In the genomic region with DNA sequence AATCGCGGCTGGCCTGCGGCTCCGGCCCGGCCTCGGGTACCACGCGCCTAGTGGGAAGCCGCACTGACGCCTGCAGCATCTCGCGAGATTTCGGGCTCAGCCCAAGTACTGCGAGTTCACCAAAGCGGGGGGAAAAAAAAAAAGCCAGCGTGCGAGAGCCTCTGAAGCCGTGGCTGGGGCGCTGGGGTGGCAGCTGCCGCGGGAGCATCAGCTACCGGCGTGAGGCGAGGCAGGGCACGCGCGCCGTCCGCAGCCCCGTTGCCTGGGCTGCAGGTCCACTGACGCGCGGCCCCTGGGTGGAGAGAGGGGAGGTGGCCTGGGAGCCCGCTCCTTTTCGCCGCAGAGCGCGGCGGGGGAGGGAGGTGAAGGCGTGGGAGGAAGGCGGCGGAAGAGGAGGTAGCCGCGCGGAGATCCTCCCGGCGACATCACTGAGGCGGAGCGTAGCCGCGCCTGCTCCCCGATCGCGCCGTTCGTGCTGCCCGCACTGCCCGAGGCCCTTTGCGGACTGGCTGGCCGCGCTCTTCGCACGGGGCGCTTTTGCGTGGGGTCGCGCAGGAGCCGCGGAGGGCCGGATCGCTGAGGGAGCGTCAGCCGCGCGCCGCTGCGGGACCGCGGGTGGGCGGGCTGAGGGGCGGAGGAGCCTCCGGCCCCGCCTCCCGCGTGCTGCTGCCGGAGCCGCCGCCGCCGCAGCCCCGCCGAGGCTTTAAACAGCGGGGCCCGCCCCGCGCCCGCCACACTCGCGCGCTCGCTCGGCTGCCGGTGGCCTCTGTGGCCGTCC, we compare ENCODE assay signal across 1 cellular context.
TF ChIP-seq lines count a peak whose summit lies in the region.

A gene (plus strand): TSS at position 734 of the 778 bp plus-strand sequence. CDS start 189 bp downstream, outside the sequence.

TF ChIP-seq in K562, 482 proteins besides CTCF, POLR2A, EP300 and RAD21 (continued from another document and continues in another):
- TF ChIP-seq, protein P1, sequence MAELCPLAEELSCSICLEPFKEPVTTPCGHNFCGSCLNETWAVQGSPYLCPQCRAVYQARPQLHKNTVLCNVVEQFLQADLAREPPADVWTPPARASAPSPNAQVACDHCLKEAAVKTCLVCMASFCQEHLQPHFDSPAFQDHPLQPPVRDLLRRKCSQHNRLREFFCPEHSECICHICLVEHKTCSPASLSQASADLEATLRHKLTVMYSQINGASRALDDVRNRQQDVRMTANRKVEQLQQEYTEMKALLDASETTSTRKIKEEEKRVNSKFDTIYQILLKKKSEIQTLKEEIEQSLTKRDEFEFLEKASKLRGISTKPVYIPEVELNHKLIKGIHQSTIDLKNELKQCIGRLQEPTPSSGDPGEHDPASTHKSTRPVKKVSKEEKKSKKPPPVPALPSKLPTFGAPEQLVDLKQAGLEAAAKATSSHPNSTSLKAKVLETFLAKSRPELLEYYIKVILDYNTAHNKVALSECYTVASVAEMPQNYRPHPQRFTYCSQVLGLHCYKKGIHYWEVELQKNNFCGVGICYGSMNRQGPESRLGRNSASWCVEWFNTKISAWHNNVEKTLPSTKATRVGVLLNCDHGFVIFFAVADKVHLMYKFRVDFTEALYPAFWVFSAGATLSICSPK (IDR thresholded peaks at IDR 0.05; ENCODE audit: borderline replicate concordance), result no peak
- TF ChIP-seq NR4A1 (CRISPR knock-in tag; IDR thresholded peaks at IDR 0.05) (0 out of 2 replicates have a peak, but pooled peaks have one; percentile 6), NR4A1 (tag; IDR thresholded peaks at IDR 0.05) (no peak), ZNF551 (CRISPR knock-in tag; IDR thresholded peaks at IDR 0.05) (no peak), HNRNPL (IDR thresholded peaks at IDR 0.05; ENCODE audit: low read depth, low read length) (0 out of 2 replicates have a peak, but pooled peaks have one; percentile 22), ERF (CRISPR knock-in tag; IDR thresholded peaks at IDR 0.05) (0 out of 2 replicates have a peak, but pooled peaks have one; percentile 64), ZNF436 (CRISPR knock-in tag; IDR thresholded peaks at IDR 0.05) (no peak), POLR3A (IDR thresholded peaks at IDR 0.05; ENCODE audit: borderline replicate concordance, extremely low read depth, insufficient read depth, insufficient read length) (no peak), POLR2B (IDR thresholded peaks at IDR 0.05; ENCODE audit: low read depth, partially characterized antibody) (peak; percentile 50), MCM2 (IDR thresholded peaks at IDR 0.05; ENCODE audit: low read depth) (no peak), FOS (IDR thresholded peaks at IDR 0.05; ENCODE audit: extremely low read depth, insufficient read length) (no peak), HNRNPUL1 (IDR thresholded peaks at IDR 0.05; ENCODE audit: low read length) (no peak), SREBF2 (CRISPR knock-in tag; IDR thresholded peaks at IDR 0.05) (no peak), ZNF707 (CRISPR knock-in tag; conservative IDR thresholded peaks at IDR 0.05) (no peak), POLR2AphosphoS5 (IDR thresholded peaks at IDR 0.05; ENCODE audit: control insufficient read depth, insufficient read depth, low read depth, low read length) (peak; percentile 52; the same call in 1 of the 2 replicates), SREBF1 (IDR thresholded peaks at IDR 0.05; ENCODE audit: borderline replicate concordance, low read depth, low read length) (no peak), ZBTB1 (CRISPR knock-in tag; IDR thresholded peaks at IDR 0.05; ENCODE audit: borderline replicate concordance, low read depth) (peak; percentile 58; the same call in 1 of the 2 replicates), MAFF (IDR thresholded peaks at IDR 0.05; ENCODE audit: low read length) (peak; percentile 49; the same call in 1 of the 2 replicates), DIDO1 (tag; IDR thresholded peaks at IDR 0.05; ENCODE audit: low read depth) (peak; percentile 50; the same call in 1 of the 2 replicates), MCM3 (IDR thresholded peaks at IDR 0.05) (no peak), RBM17 (IDR thresholded peaks at IDR 0.05; ENCODE audit: borderline replicate concordance, low read depth, low read length) (no peak), YY1 (IDR thresholded peaks at IDR 0.05; ENCODE audit: borderline replicate concordance in 1 of 3, control insufficient read depth in 1 of 3, extremely low read depth in 1 of 3, insufficient read depth in 3 of 3, insufficient read length in 1 of 3, insufficient replicate concordance in 2 of 3, low read depth in 1 of 3, low read length in 2 of 3) (peak in 1 of 3 experiments; percentile 45), SRSF1 (IDR thresholded peaks at IDR 0.05; ENCODE audit: low read depth, low read length) (peak; percentile 87; the same call in 1 of the 2 replicates), NFATC3 (IDR thresholded peaks at IDR 0.05) (no peak), TEAD4 (IDR thresholded peaks at IDR 0.05; ENCODE audit: low read length) (no peak), TEAD4 (CRISPR knock-in tag; IDR thresholded peaks at IDR 0.05; ENCODE audit: borderline replicate concordance) (peak; percentile 67; the same call in 1 of the 2 replicates), GABPB2 (CRISPR knock-in tag; conservative IDR thresholded peaks at IDR 0.05) (no peak)
- TF ChIP-seq, protein P2, sequence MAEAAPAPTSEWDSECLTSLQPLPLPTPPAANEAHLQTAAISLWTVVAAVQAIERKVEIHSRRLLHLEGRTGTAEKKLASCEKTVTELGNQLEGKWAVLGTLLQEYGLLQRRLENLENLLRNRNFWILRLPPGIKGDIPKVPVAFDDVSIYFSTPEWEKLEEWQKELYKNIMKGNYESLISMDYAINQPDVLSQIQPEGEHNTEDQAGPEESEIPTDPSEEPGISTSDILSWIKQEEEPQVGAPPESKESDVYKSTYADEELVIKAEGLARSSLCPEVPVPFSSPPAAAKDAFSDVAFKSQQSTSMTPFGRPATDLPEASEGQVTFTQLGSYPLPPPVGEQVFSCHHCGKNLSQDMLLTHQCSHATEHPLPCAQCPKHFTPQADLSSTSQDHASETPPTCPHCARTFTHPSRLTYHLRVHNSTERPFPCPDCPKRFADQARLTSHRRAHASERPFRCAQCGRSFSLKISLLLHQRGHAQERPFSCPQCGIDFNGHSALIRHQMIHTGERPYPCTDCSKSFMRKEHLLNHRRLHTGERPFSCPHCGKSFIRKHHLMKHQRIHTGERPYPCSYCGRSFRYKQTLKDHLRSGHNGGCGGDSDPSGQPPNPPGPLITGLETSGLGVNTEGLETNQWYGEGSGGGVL (CRISPR knock-in tag; IDR thresholded peaks at IDR 0.05), result no peak
- TF ChIP-seq, protein P3, sequence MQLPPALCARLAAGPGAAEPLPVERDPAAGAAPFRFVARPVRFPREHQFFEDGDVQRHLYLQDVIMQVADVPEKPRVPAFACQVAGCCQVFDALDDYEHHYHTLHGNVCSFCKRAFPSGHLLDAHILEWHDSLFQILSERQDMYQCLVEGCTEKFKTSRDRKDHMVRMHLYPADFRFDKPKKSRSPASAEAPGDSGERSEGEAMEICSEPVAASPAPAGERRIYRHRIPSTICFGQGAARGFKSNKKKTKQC (CRISPR knock-in tag; IDR thresholded peaks at IDR 0.05), result peak; percentile 88; the same call in 1 of the 2 replicates
- TF ChIP-seq, protein P4, sequence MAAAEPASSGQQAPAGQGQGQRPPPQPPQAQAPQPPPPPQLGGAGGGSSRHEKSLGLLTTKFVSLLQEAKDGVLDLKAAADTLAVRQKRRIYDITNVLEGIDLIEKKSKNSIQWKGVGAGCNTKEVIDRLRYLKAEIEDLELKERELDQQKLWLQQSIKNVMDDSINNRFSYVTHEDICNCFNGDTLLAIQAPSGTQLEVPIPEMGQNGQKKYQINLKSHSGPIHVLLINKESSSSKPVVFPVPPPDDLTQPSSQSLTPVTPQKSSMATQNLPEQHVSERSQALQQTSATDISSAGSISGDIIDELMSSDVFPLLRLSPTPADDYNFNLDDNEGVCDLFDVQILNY (CRISPR knock-in tag; IDR thresholded peaks at IDR 0.05), result 0 out of 2 replicates have a peak, but pooled peaks have one; percentile 32
- TF ChIP-seq, protein P5, sequence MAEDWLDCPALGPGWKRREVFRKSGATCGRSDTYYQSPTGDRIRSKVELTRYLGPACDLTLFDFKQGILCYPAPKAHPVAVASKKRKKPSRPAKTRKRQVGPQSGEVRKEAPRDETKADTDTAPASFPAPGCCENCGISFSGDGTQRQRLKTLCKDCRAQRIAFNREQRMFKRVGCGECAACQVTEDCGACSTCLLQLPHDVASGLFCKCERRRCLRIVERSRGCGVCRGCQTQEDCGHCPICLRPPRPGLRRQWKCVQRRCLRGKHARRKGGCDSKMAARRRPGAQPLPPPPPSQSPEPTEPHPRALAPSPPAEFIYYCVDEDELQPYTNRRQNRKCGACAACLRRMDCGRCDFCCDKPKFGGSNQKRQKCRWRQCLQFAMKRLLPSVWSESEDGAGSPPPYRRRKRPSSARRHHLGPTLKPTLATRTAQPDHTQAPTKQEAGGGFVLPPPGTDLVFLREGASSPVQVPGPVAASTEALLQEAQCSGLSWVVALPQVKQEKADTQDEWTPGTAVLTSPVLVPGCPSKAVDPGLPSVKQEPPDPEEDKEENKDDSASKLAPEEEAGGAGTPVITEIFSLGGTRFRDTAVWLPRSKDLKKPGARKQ (CRISPR knock-in tag; IDR thresholded peaks at IDR 0.05), result no peak
- TF ChIP-seq, protein P6, sequence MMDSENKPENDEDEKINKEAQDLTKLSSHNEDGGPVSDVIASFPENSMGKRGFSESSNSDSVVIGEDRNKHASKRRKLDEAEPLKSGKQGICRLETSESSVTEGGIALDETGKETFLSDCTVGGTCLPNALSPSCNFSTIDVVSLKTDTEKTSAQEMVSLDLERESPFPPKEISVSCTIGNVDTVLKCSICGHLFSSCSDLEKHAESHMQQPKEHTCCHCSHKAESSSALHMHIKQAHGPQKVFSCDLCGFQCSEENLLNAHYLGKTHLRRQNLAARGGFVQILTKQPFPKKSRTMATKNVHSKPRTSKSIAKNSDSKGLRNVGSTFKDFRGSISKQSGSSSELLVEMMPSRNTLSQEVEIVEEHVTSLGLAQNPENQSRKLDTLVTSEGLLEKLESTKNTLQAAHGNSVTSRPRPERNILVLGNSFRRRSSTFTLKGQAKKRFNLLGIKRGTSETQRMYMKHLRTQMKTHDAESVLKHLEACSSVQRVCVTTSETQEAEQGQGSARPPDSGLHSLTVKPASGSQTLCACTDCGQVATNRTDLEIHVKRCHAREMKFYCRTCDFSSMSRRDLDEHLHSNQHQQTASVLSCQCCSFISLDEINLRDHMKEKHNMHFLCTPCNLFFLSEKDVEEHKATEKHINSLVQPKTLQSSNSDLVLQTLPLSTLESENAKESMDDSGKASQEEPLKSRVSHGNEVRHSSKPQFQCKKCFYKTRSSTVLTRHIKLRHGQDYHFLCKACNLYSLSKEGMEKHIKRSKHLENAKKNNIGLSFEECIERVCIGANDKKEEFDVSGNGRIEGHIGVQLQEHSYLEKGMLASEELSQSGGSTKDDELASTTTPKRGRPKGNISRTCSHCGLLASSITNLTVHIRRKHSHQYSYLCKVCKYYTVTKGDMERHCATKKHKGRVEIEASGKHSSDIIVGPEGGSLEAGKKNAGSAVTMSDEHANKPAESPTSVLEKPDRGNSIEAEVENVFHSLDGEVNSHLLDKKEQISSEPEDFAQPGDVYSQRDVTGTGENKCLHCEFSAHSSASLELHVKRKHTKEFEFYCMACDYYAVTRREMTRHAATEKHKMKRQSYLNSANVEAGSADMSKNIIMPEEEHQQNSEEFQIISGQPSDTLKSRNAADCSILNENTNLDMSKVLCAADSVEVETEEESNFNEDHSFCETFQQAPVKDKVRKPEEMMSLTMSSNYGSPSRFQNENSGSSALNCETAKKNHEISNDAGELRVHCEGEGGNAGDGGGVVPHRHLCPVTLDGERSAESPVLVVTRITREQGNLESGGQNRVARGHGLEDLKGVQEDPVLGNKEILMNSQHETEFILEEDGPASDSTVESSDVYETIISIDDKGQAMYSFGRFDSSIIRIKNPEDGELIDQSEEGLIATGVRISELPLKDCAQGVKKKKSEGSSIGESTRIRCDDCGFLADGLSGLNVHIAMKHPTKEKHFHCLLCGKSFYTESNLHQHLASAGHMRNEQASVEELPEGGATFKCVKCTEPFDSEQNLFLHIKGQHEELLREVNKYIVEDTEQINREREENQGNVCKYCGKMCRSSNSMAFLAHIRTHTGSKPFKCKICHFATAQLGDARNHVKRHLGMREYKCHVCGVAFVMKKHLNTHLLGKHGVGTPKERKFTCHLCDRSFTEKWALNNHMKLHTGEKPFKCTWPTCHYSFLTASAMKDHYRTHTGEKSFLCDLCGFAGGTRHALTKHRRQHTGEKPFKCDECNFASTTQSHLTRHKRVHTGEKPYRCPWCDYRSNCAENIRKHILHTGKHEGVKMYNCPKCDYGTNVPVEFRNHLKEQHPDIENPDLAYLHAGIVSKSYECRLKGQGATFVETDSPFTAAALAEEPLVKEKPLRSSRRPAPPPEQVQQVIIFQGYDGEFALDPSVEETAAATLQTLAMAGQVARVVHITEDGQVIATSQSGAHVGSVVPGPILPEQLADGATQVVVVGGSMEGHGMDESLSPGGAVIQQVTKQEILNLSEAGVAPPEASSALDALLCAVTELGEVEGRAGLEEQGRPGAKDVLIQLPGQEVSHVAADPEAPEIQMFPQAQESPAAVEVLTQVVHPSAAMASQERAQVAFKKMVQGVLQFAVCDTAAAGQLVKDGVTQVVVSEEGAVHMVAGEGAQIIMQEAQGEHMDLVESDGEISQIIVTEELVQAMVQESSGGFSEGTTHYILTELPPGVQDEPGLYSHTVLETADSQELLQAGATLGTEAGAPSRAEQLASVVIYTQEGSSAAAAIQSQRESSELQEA (IDR thresholded peaks at IDR 0.05; ENCODE audit: low read depth), result no peak
- TF ChIP-seq, protein P7, sequence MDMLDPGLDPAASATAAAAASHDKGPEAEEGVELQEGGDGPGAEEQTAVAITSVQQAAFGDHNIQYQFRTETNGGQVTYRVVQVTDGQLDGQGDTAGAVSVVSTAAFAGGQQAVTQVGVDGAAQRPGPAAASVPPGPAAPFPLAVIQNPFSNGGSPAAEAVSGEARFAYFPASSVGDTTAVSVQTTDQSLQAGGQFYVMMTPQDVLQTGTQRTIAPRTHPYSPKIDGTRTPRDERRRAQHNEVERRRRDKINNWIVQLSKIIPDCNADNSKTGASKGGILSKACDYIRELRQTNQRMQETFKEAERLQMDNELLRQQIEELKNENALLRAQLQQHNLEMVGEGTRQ (CRISPR knock-in tag; IDR thresholded peaks at IDR 0.05), result peak; percentile 43; the same call in 1 of the 2 replicates
- TF ChIP-seq, protein P8, sequence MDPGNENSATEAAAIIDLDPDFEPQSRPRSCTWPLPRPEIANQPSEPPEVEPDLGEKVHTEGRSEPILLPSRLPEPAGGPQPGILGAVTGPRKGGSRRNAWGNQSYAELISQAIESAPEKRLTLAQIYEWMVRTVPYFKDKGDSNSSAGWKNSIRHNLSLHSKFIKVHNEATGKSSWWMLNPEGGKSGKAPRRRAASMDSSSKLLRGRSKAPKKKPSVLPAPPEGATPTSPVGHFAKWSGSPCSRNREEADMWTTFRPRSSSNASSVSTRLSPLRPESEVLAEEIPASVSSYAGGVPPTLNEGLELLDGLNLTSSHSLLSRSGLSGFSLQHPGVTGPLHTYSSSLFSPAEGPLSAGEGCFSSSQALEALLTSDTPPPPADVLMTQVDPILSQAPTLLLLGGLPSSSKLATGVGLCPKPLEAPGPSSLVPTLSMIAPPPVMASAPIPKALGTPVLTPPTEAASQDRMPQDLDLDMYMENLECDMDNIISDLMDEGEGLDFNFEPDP (CRISPR knock-in tag; IDR thresholded peaks at IDR 0.05), result no peak
- TF ChIP-seq, protein P9, sequence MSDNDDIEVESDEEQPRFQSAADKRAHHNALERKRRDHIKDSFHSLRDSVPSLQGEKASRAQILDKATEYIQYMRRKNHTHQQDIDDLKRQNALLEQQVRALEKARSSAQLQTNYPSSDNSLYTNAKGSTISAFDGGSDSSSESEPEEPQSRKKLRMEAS (CRISPR knock-in tag; IDR thresholded peaks at IDR 0.05), result peak; percentile 92
- TF ChIP-seq, protein P10, sequence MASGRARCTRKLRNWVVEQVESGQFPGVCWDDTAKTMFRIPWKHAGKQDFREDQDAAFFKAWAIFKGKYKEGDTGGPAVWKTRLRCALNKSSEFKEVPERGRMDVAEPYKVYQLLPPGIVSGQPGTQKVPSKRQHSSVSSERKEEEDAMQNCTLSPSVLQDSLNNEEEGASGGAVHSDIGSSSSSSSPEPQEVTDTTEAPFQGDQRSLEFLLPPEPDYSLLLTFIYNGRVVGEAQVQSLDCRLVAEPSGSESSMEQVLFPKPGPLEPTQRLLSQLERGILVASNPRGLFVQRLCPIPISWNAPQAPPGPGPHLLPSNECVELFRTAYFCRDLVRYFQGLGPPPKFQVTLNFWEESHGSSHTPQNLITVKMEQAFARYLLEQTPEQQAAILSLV (tag; IDR thresholded peaks at IDR 0.05), result no peak
